ENCODE assay signal across 10 cellular contexts in the genomic region with DNA sequence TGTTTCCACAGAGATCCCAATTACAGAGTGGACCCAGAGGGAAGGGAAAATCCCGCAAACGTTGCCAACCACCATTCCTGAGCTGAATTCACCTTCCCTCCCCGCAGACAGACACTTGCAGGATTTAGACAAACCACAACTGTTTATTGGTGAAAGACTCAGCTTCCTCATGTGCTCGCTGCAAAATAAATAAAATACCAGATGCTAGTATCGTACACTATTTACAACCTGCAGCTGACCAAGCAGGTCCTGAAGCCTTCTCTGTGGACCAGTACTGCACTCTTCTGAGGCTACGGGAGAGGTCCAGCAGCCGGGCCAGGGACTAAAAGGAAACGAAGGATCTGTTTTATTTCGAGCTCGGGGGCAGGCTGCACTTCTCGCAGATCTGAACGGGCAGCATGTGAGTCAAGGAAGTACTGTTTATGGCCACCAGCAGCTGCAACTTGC. TPM values are rescaled to one million over a fixed set of nuclear protein-coding genes. Genes with fewer than 3 reads are reported as not detected.
DNase-seq lines count a peak whose midpoint lies in the region; ATAC-seq and TF ChIP-seq lines count a peak whose summit lies in the region.
"Had no signal": no experiment of that assay in that cellular context is flagged by ENCODE, and none has a peak within 500 bp of the region (broad histone marks: within the 10 kb centered on the region; RNA-seq: fewer than 3 reads in every experiment).

No MANE protein-coding gene starts in this region.

- peaks cover 40% of the 10 kb centered on the region for H3K27me3 ChIP-seq in HL-60 (ENCODE audit: insufficient read depth, poor library complexity, severe bottlenecking)
- H3K27me3 ChIP-seq: MG63 had no signal

- no peaks in the 10 kb centered on the region for H3K27me3 Mint-ChIP-seq in MCF 10A (ENCODE audit: insufficient read depth, unreplicated experiment)
- H3K27me3 Mint-ChIP-seq in naive B cell: peaks cover 69 to 81% (median 76%) of the 10 kb centered on the region in 3 donors

- POLR2A ChIA-PET in MCF 10A (lab: Yijun Ruan, JAX) (interaction anchor here (5.3 to 5.8 kb wide), 2 partner anchors 59 to 76 kb away, joined by 53 to 113 read pairs; a partner anchor contains a TSS), HEK293T (lab: Yijun Ruan, JAX) (no interaction called here)

- H3K9me3 Mint-ChIP-seq in MCF 10A (ENCODE audit: unreplicated experiment) (no peaks in the 10 kb centered on the region), naive B cell (peaks cover 0 to 5% (median 0%) of the 10 kb centered on the region in 7 donors)

- no peaks in the 10 kb centered on the region for H3K36me3 Mint-ChIP-seq in MCF 10A (ENCODE audit: insufficient read depth, unreplicated experiment)
- H3K36me3 Mint-ChIP-seq in naive B cell: peaks cover 0 to 9% of the 10 kb centered on the region in 2 donors

- intact Hi-C loops in MCF 10A (cut with micrococcal nuclease): no loop called here

- DNase-seq in AG09309 (ENCODE audit: low read depth): no peak
- no peak for DNase-seq in HL-60 (ENCODE audit: low read depth in 1 of 2, low spot score in 1 of 2)
- DNase-seq in MCF 10A (ENCODE audit: unreplicated experiment): no peak
- DNase-seq in naive B cell: no peak
- no peak for DNase-seq in HEK293T (ENCODE audit: extremely low spot score)
- no peak for DNase-seq in NCI-H1930 (lab: John Stamatoyannopoulos, UW)
- DNase-seq: MG63 had no signal

- no peak overlapping the region for H3K27ac ChIP-seq in HL-60 (replicated peaks)

- H3K4me1 Mint-ChIP-seq in MCF 10A (ENCODE audit: insufficient read depth, unreplicated experiment) (no peaks in the 10 kb centered on the region), naive B cell (peaks cover 34 to 47% (median 42%) of the 10 kb centered on the region in 3 donors)

- CTCF ChIA-PET in MCF 10A (lab: Yijun Ruan, JAX) (interaction anchor here (0.6 to 4.1 kb wide), 7 partner anchors 11 to 95 kb away, joined by 3 to 20 read pairs (median 4); a partner anchor contains a TSS), HEK293T (lab: Yijun Ruan, JAX) (no interaction called here)

- no peak overlapping the region for H3K27ac Mint-ChIP-seq in MCF 10A (ENCODE audit: low read depth, unreplicated experiment)
- H3K27ac Mint-ChIP-seq in naive B cell: no peak overlapping the region

- BruUV-seq in MCF 10A (replicated peaks; lab: Mats Ljungman, UMichigan): no TSS peak

- H3K4me3 Mint-ChIP-seq in MCF 10A (ENCODE audit: unreplicated experiment) (peak overlapping the region; percentile 98), naive B cell (peak overlapping the region; percentile 75 to 96 (median 90))

- TF ChIP-seq CTCF in AG09309 (IDR thresholded peaks at IDR 0.05; ENCODE audit: control insufficient read depth, insufficient read depth, low read depth, low read length, missing control alignments) (no peak), HL-60 (IDR thresholded peaks at IDR 0.05; ENCODE audit: insufficient read depth, low read length) (no peak), MCF 10A (IDR thresholded peaks at IDR 0.05; ENCODE audit: unreplicated experiment) (no peak)

- no peak for ATAC-seq in naive B cell (ENCODE audit: low read depth in 2 of 2)
- ATAC-seq in HG02885 (IDR thresholded peaks at IDR 0.05; ENCODE audit: poor library complexity, unreplicated experiment): no peak
- no peak for ATAC-seq in GM21526 (IDR thresholded peaks at IDR 0.05; ENCODE audit: low FRiP score, unreplicated experiment)
- ATAC-seq: activated CD4-positive, CD25-positive, alpha-beta regulatory T cell treated with anti-CD3 and anti-CD28 coated beads, Interleukin-2, amount 50 U/mL, for 24 hours had no signal

- H3K4me3 ChIP-seq in AG09309 (ENCODE audit: control insufficient read depth, low read depth, low read length) (peak overlapping the region; percentile 53), HL-60 (replicated peaks; ENCODE audit: insufficient read depth, low read length) (peak overlapping the region; percentile 22)
- H3K4me3 ChIP-seq: MG63 had no signal

TF ChIP-seq in HEK293T, 16 proteins besides CTCF, POLR2A, EP300 and RAD21:
- TF ChIP-seq ZNF384 (IDR thresholded peaks at IDR 0.05) (no peak), L3MBTL2 (conservative IDR thresholded peaks at IDR 0.05) (no peak), SP1 (IDR thresholded peaks at IDR 0.05) (no peak), FOXM1 (IDR thresholded peaks at IDR 0.05; ENCODE audit: borderline replicate concordance) (no peak), NFRKB (IDR thresholded peaks at IDR 0.05) (no peak), CTBP1 (IDR thresholded peaks at IDR 0.05; ENCODE audit: borderline replicate concordance) (no peak), FOXK2 (IDR thresholded peaks at IDR 0.05) (no peak), HDGF (IDR thresholded peaks at IDR 0.05; ENCODE audit: borderline replicate concordance) (no peak), ELF4 (IDR thresholded peaks at IDR 0.05) (no peak), BHLHE40 (IDR thresholded peaks at IDR 0.05; ENCODE audit: borderline replicate concordance) (no peak), FOXA1 (IDR thresholded peaks at IDR 0.05) (no peak), SUZ12 (IDR thresholded peaks at IDR 0.05) (no peak)
- TF ChIP-seq, protein P1, sequence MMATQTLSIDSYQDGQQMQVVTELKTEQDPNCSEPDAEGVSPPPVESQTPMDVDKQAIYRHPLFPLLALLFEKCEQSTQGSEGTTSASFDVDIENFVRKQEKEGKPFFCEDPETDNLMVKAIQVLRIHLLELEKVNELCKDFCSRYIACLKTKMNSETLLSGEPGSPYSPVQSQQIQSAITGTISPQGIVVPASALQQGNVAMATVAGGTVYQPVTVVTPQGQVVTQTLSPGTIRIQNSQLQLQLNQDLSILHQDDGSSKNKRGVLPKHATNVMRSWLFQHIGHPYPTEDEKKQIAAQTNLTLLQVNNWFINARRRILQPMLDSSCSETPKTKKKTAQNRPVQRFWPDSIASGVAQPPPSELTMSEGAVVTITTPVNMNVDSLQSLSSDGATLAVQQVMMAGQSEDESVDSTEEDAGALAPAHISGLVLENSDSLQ (IDR thresholded peaks at IDR 0.05): no peak

RNA-seq across cellular contexts. Expression of a gene that starts 2.4 kb away (rescaled TPM):
- 10.6 and 11.7 TPM in 2 replicates for total RNA-seq in MCF 10A (2022)
- polyA plus RNA-seq in naive B cell (ENCODE audit: low read depth in 6 of 6): not detected

RNA-seq across cellular contexts. Expression of a gene that starts 3.9 kb away (rescaled TPM):
- 1.8 TPM in 2 replicates for total RNA-seq in MCF 10A (2022)
- polyA plus RNA-seq in naive B cell (ENCODE audit: low read depth in 6 of 6): not detected

RNA-seq across cellular contexts. Expression of a gene that starts 58.1 kb away (rescaled TPM):
- total RNA-seq in MCF 10A (2022): not detected in 2 replicates
- polyA plus RNA-seq in naive B cell (ENCODE audit: low read depth in 6 of 6): not detected
